21 cellular contexts compared by ENCODE assay signal in genomic region chr4:15562623-15563022, GRCh38.
DNase-seq lines count a peak whose midpoint lies in the region; ATAC-seq and TF ChIP-seq lines count a peak whose summit lies in the region.
"Had no signal": no experiment of that assay in that cellular context is flagged by ENCODE, and none has a peak within 500 bp of the region (broad histone marks: within the 10 kb centered on the region; RNA-seq: fewer than 3 reads in every experiment).

No MANE protein-coding gene starts in this region.

- peak overlapping the region; percentile 25 for H3K27ac ChIP-seq in caudate nucleus (ENCODE audit: low read depth, low read length)
- H3K27ac ChIP-seq in substantia nigra (ENCODE audit: low read depth, low read length, poor library complexity, severe bottlenecking), result peak overlapping the region; percentile 71
- no peak overlapping the region for H3K27ac ChIP-seq in upper lobe of left lung
- H3K27ac ChIP-seq: A549 had no signal

- ATAC-seq in esophagus mucosa (peak; percentile 69), HG02981 (IDR thresholded peaks at IDR 0.05; ENCODE audit: unreplicated experiment) (no peak), upper lobe of left lung (ENCODE audit: low FRiP score in 2 of 2) (no peak)
- ATAC-seq: A549 had no signal

- TF ChIP-seq CTCF in upper lobe of left lung (IDR thresholded peaks at IDR 0.05), result no peak

- no peak for TF ChIP-seq EP300 in upper lobe of left lung (IDR thresholded peaks at IDR 0.05)

- H3K36me3 ChIP-seq in upper lobe of left lung, result peaks cover 4 to 66% (median 9%) of the 10 kb centered on the region in 4 donors

- no peaks in the 10 kb centered on the region for H3K4me1 ChIP-seq in upper lobe of left lung
- H3K4me1 ChIP-seq: A549 had no signal

- no peak overlapping the region for H3K4me3 ChIP-seq in upper lobe of left lung
- H3K4me3 ChIP-seq: A549 had no signal

- in situ Hi-C loops in SK-MEL-5 (cut with HindIII; ENCODE audit: low pct_unique_long_range_greater_than_20kb, low sequenced_read_pairs), result no loop called here

- DNase-seq in SK-MEL-5 (ENCODE audit: low read depth, low spot score), result peak; percentile 49
- DNase-seq in caudate nucleus (lab: John Stamatoyannopoulos, UW), result no peak
- DNase-seq in substantia nigra (lab: John Stamatoyannopoulos, UW), result no peak
- no peak for DNase-seq in upper lobe of left lung
- no peak for DNase-seq in COR-L47 (lab: John Stamatoyannopoulos, UW)
- DNase-seq: AML-193; Caco-2; CD4-positive, alpha-beta memory T cell; HCEC 1CT; KG1; MM.1S; NCI-H1417 treated with DMSO at 0.1 percent for 48 hours; NCI-H187; NCI-H2171 treated with DMSO at 0.1 percent for 48 hours; NCI-H524 treated with DMSO at 0.1 percent for 48 hours; NCI-H774; SIG-M5; SK-N-SH had no signal

- no peaks in the 10 kb centered on the region for H3K9me3 ChIP-seq in upper lobe of left lung
- H3K9me3 ChIP-seq: A549, Caco-2, SK-N-SH had no signal

- TF ChIP-seq POLR2A in upper lobe of left lung (IDR thresholded peaks at IDR 0.05), result no peak

- no peaks in the 10 kb centered on the region for H3K27me3 ChIP-seq in upper lobe of left lung

Comparison
In these comparisons a context has a peak if more than half of its experiments do, and no peak if none do; other contexts are left out.
1. H3K27ac ChIP-seq: peak in caudate nucleus (single experiment) and substantia nigra (single experiment); none in upper lobe of left lung (0 of 4).